8 cellular contexts compared by ENCODE assay signal in the genomic region with DNA sequence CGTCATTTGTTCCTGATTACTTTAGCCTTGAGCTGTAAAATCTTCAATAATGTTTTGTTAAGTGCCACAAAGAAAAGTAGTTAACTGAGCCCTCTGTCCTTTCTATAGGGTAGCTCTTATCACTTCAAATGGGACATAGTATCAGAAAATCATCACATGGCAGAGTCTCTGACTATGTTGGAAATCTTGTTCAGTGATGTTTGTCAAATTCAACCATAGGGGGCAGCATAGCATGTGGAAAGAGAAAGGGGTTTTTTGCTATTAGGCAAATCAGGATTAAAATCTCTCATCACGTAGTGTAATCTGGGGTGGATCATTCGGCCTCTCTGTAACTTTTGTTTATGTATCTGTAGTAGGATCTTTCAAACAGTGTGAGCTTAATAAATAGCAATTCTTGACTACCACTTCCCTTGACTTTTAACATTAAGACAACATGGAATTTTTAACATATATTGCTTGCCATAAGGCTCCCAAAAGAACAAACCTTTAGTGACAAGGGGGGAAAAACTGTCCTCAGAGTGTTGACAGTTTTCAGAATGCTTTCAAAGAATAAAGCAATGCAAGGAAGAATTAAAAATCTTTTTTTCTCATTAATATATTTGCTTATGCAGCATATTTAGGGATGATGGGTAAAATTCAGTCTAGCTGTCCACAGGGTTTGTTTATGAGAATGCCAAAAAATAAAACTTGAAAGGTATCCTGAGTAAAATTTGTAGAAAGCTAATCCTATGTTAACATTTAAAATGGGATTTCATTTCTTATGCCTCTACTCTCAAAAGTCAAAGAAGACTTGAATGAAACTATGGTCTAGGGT.
DNase-seq lines count a peak whose midpoint lies in the region; ATAC-seq and TF ChIP-seq lines count a peak whose summit lies in the region.

No MANE protein-coding gene starts in this region.

- H3K4me3 Mint-ChIP-seq in endothelial cell (ENCODE audit: unreplicated experiment) (no peak overlapping the region), nephron progenitor cell (no peak overlapping the region)
- H3K4me3 Mint-ChIP-seq in activated naive CD8-positive, alpha-beta T cell treated with anti-CD3 and anti-CD28 coated beads for 36 hours, result no peak overlapping the region

- H3K36me3 Mint-ChIP-seq in endothelial cell (ENCODE audit: low read depth, unreplicated experiment), result no peaks in the 10 kb centered on the region
- peaks cover 15% of the 10 kb centered on the region for H3K36me3 Mint-ChIP-seq in nephron progenitor cell (ENCODE audit: low read depth)
- H3K36me3 Mint-ChIP-seq in activated naive CD8-positive, alpha-beta T cell treated with anti-CD3 and anti-CD28 coated beads for 36 hours, result peaks cover 8% of the 10 kb centered on the region

- TF ChIP-seq CTCF in endothelial cell (IDR thresholded peaks at IDR 0.05; ENCODE audit: unreplicated experiment) (peak; percentile 89), nephron progenitor cell (IDR thresholded peaks at IDR 0.05) (peak; percentile 64)

- H3K27me3 Mint-ChIP-seq in endothelial cell (ENCODE audit: unreplicated experiment) (no peaks in the 10 kb centered on the region), nephron progenitor cell (ENCODE audit: low read depth, poor library complexity) (no peaks in the 10 kb centered on the region)
- H3K27me3 Mint-ChIP-seq in activated naive CD8-positive, alpha-beta T cell treated with anti-CD3 and anti-CD28 coated beads for 36 hours, result no peaks in the 10 kb centered on the region

- peak; percentile 55 for ATAC-seq in GM21786 (IDR thresholded peaks at IDR 0.05; ENCODE audit: unreplicated experiment)

- peak; percentile 39 for DNase-seq in NCI-H1436 (lab: John Stamatoyannopoulos, UW)
- DNase-seq in NCI-H1436 treated with DMSO at 0.1 percent for 48 hours (lab: John Stamatoyannopoulos, UW), result no peak
- DNase-seq in OCI-M1 (lab: John Stamatoyannopoulos, UW), result peak; percentile 74
- DNase-seq in endothelial cell (ENCODE audit: low spot score), result peak; percentile 22
- peak; percentile 5 for DNase-seq in nephron progenitor cell
- no peak for DNase-seq in stimulated activated CD4-positive, alpha-beta T cell treated with anti-CD3 and anti-CD28 coated beads, Interleukin-15, amount 100 ng/mL, for 24 hours
- no peak for DNase-seq in activated naive CD8-positive, alpha-beta T cell treated with anti-CD3 and anti-CD28 coated beads for 36 hours

- no peaks in the 10 kb centered on the region for H3K9me3 Mint-ChIP-seq in endothelial cell (ENCODE audit: unreplicated experiment)
- no peaks in the 10 kb centered on the region for H3K9me3 Mint-ChIP-seq in nephron progenitor cell
- no peaks in the 10 kb centered on the region for H3K9me3 Mint-ChIP-seq in activated naive CD8-positive, alpha-beta T cell treated with anti-CD3 and anti-CD28 coated beads for 36 hours

- H3K27ac Mint-ChIP-seq in endothelial cell (ENCODE audit: unreplicated experiment) (no peak overlapping the region), nephron progenitor cell (no peak overlapping the region)
- H3K27ac Mint-ChIP-seq in activated naive CD8-positive, alpha-beta T cell treated with anti-CD3 and anti-CD28 coated beads for 36 hours, result no peak overlapping the region

- H3K4me1 Mint-ChIP-seq in endothelial cell (ENCODE audit: unreplicated experiment) (no peaks in the 10 kb centered on the region), nephron progenitor cell (no peaks in the 10 kb centered on the region)
- peaks cover 14% of the 10 kb centered on the region for H3K4me1 Mint-ChIP-seq in activated naive CD8-positive, alpha-beta T cell treated with anti-CD3 and anti-CD28 coated beads for 36 hours

Comparison
In these comparisons a context has a peak if more than half of its experiments do, and no peak if none do; other contexts are left out.
1. DNase-seq: peak in NCI-H1436 (single experiment), OCI-M1 (single experiment), endothelial cell (single experiment) and nephron progenitor cell (single experiment); none in NCI-H1436 treated with DMSO at 0.1 percent for 48 hours (single experiment), stimulated activated CD4-positive, alpha-beta T cell treated with anti-CD3 and anti-CD28 coated beads, Interleukin-15, amount 100 ng/mL, for 24 hours (single experiment) and activated naive CD8-positive, alpha-beta T cell treated with anti-CD3 and anti-CD28 coated beads for 36 hours (single experiment).